ENCODE assay signal across 1 cellular context in genomic region chr20:19964289-19965263, GRCh38.
TF ChIP-seq lines count a peak whose summit lies in the region.

No MANE protein-coding gene starts in this region.

TF ChIP-seq in HepG2, 621 proteins besides CTCF, POLR2A, EP300 and RAD21 (continued from another document and continues in another):
- TF ChIP-seq ZSCAN5A (CRISPR knock-in tag; IDR thresholded peaks at IDR 0.05; ENCODE audit: borderline replicate concordance) (peak; percentile 99), ZNF670 (CRISPR knock-in tag; IDR thresholded peaks at IDR 0.05; ENCODE audit: borderline replicate concordance) (peak; percentile 100), SALL1 (CRISPR knock-in tag; IDR thresholded peaks at IDR 0.05) (peak; percentile 100), CENPT (CRISPR knock-in tag; IDR thresholded peaks at IDR 0.05; ENCODE audit: low read depth) (peak; percentile 95), HOXA3 (CRISPR knock-in tag; IDR thresholded peaks at IDR 0.05) (peak; percentile 99), ZNF432 (CRISPR knock-in tag; IDR thresholded peaks at IDR 0.05; ENCODE audit: borderline replicate concordance) (peak; percentile 87; the same call in 1 of the 2 replicates), IKZF1 (IDR thresholded peaks at IDR 0.05) (no peak), NFKBIZ (CRISPR knock-in tag; IDR thresholded peaks at IDR 0.05) (peak; percentile 100), FOXM1 (CRISPR knock-in tag; IDR thresholded peaks at IDR 0.05) (peak; percentile 76; the same call in 1 of the 2 replicates), ZNF280D (CRISPR knock-in tag; IDR thresholded peaks at IDR 0.05) (peak; percentile 100), NFAT5 (CRISPR knock-in tag; IDR thresholded peaks at IDR 0.05) (peak; percentile 99), RCOR2 (CRISPR knock-in tag; IDR thresholded peaks at IDR 0.05) (peak; percentile 100), ZFP82 (CRISPR knock-in tag; IDR thresholded peaks at IDR 0.05; ENCODE audit: borderline replicate concordance) (peak; percentile 99), ARID5B (CRISPR knock-in tag; IDR thresholded peaks at IDR 0.05) (peak; percentile 100), HOXA7 (CRISPR knock-in tag; IDR thresholded peaks at IDR 0.05) (peak; percentile 99), THYN1 (CRISPR knock-in tag; IDR thresholded peaks at IDR 0.05; ENCODE audit: borderline replicate concordance, low read depth) (no peak; the same call in 1 of the 2 replicates), BRD4 (CRISPR knock-in tag; IDR thresholded peaks at IDR 0.05) (peak; percentile 56; the same call in 1 of the 2 replicates), ZFP37 (CRISPR knock-in tag; IDR thresholded peaks at IDR 0.05; ENCODE audit: borderline replicate concordance) (peak; percentile 100), ZHX2 (IDR thresholded peaks at IDR 0.05; ENCODE audit: low read depth) (peak; percentile 84), ZHX2 (CRISPR knock-in tag; IDR thresholded peaks at IDR 0.05; ENCODE audit: borderline replicate concordance) (peak; percentile 99), ZGPAT (CRISPR knock-in tag; IDR thresholded peaks at IDR 0.05) (peak; percentile 100), ZNF547 (CRISPR knock-in tag; IDR thresholded peaks at IDR 0.05) (peak; percentile 100), ZNF326 (CRISPR knock-in tag; IDR thresholded peaks at IDR 0.05; ENCODE audit: borderline replicate concordance) (no peak; the same call in 1 of the 2 replicates), POGZ (CRISPR knock-in tag; IDR thresholded peaks at IDR 0.05) (peak; percentile 98), MIXL1 (CRISPR knock-in tag; IDR thresholded peaks at IDR 0.05) (peak; percentile 100), MTF2 (CRISPR knock-in tag; IDR thresholded peaks at IDR 0.05; ENCODE audit: borderline replicate concordance) (0 out of 2 replicates have a peak, but pooled peaks have one; percentile 88), SMYD3 (CRISPR knock-in tag; IDR thresholded peaks at IDR 0.05) (peak; percentile 100), SRSF4 (IDR thresholded peaks at IDR 0.05; ENCODE audit: low read depth, low read length, poor library complexity, severe bottlenecking) (no peak), RAD51 (IDR thresholded peaks at IDR 0.05; ENCODE audit: borderline replicate concordance) (no peak), ZNF703 (CRISPR knock-in tag; IDR thresholded peaks at IDR 0.05; ENCODE audit: borderline replicate concordance) (peak; percentile 100), ZNF333 (CRISPR knock-in tag; IDR thresholded peaks at IDR 0.05; ENCODE audit: borderline replicate concordance) (peak; percentile 78), HCFC1 (IDR thresholded peaks at IDR 0.05; ENCODE audit: low read depth, low read length) (0 out of 2 replicates have a peak, but pooled peaks have one; percentile 20), NFIC (IDR thresholded peaks at IDR 0.05; ENCODE audit: low read length) (peak; percentile 93), IKZF5 (CRISPR knock-in tag; IDR thresholded peaks at IDR 0.05) (peak; percentile 100)
